Comparison of ENCODE assay signal across 8 cellular contexts in genomic region chr6:109483744-109484075, GRCh38. TPM values are rescaled to one million over a fixed set of nuclear protein-coding genes. Genes with fewer than 3 reads are reported as not detected.
DNase-seq lines count a peak whose midpoint lies in the region; ATAC-seq lines count a peak whose summit lies in the region.

No MANE protein-coding gene starts in this region.

- no peaks in the 10 kb centered on the region for H3K9me3 ChIP-seq in iPS-15b (ENCODE audit: control insufficient read depth, insufficient read depth, low read length)
- H3K9me3 ChIP-seq in subcutaneous abdominal adipose tissue (ENCODE audit: control insufficient read depth in 5 of 5, low read length in 5 of 5) = no peaks in the 10 kb centered on the region

- CTCF ChIA-PET in activated naive CD4-positive, alpha-beta T cell treated with anti-CD3 and anti-CD28 coated beads for 36 hours (lab: Charles Lee) = no interaction called here

- H3K4me3 Mint-ChIP-seq in activated naive CD4-positive, alpha-beta T cell treated with anti-CD3 and anti-CD28 coated beads for 36 hours = peak overlapping the region; percentile 69

- no peak overlapping the region for H3K27ac Mint-ChIP-seq in activated naive CD4-positive, alpha-beta T cell treated with anti-CD3 and anti-CD28 coated beads for 36 hours
- peak overlapping the region in 1 of 2 donors; percentile 72 for H3K27ac Mint-ChIP-seq in activated naive CD4-positive, alpha-beta T cell treated with anti-CD3 and anti-CD28 coated beads, Interleukin-2, amount 50 U/mL, for 72 hours

- H3K9me3 Mint-ChIP-seq in activated naive CD4-positive, alpha-beta T cell treated with anti-CD3 and anti-CD28 coated beads for 36 hours = no peaks in the 10 kb centered on the region
- no peaks in the 10 kb centered on the region for H3K9me3 Mint-ChIP-seq in activated naive CD4-positive, alpha-beta T cell treated with anti-CD3 and anti-CD28 coated beads, Interleukin-2, amount 50 U/mL, for 72 hours

- H3K27ac ChIP-seq in subcutaneous abdominal adipose tissue (ENCODE audit: low read depth, low read length) = no peak overlapping the region

- H3K9ac ChIP-seq in iPS-15b (ENCODE audit: low read depth, low read length) (no peak overlapping the region), subcutaneous abdominal adipose tissue (ENCODE audit: low read length in 5 of 5) (peak overlapping the region in 4 of 5 donors; percentile 16 to 74 (median 48))

- H3K36me3 ChIP-seq in iPS-15b (ENCODE audit: control insufficient read depth, insufficient read depth, low read length) (peaks cover 3% of the 10 kb centered on the region), subcutaneous abdominal adipose tissue (ENCODE audit: control insufficient read depth in 5 of 5, insufficient read depth in 5 of 5, low read length in 5 of 5) (peaks cover 0 to 15% (median 4%) of the 10 kb centered on the region in 5 donors)

- H3K27me3 Mint-ChIP-seq in activated naive CD4-positive, alpha-beta T cell treated with anti-CD3 and anti-CD28 coated beads for 36 hours (ENCODE audit: low read depth) = no peaks in the 10 kb centered on the region

- peaks cover 31% of the 10 kb centered on the region for H3K4me1 Mint-ChIP-seq in activated naive CD4-positive, alpha-beta T cell treated with anti-CD3 and anti-CD28 coated beads for 36 hours (ENCODE audit: low read depth)

- H3K27me3 ChIP-seq in iPS-15b (ENCODE audit: control insufficient read depth, insufficient read depth, low read length) = no peaks in the 10 kb centered on the region
- H3K27me3 ChIP-seq in subcutaneous abdominal adipose tissue (ENCODE audit: control insufficient read depth in 5 of 5, insufficient read depth in 4 of 5, low read length in 5 of 5) = no peaks in the 10 kb centered on the region

- DNase-seq in activated naive CD4-positive, alpha-beta T cell treated with anti-CD3 and anti-CD28 coated beads for 36 hours = no peak
- DNase-seq in activated naive CD4-positive, alpha-beta T cell treated with anti-CD3 and anti-CD28 coated beads, Interleukin-2, amount 50 U/mL, for 72 hours (ENCODE audit: low spot score in 2 of 2) = no peak
- DNase-seq in SW480 (ENCODE audit: low spot score) = peak; percentile 1
- no peak for DNase-seq in AG08395 (ENCODE audit: low spot score)
- no peak for DNase-seq in ecto neural progenitor cell (ENCODE audit: low spot score)

- H3K36me3 Mint-ChIP-seq in activated naive CD4-positive, alpha-beta T cell treated with anti-CD3 and anti-CD28 coated beads for 36 hours (ENCODE audit: low read depth) = peaks cover 22% of the 10 kb centered on the region
- peaks cover 31 to 33% of the 10 kb centered on the region in 2 donors for H3K36me3 Mint-ChIP-seq in activated naive CD4-positive, alpha-beta T cell treated with anti-CD3 and anti-CD28 coated beads, Interleukin-2, amount 50 U/mL, for 72 hours

- H3K4me1 ChIP-seq in iPS-15b (ENCODE audit: control insufficient read depth, insufficient read depth, low read length) = peaks cover 16% of the 10 kb centered on the region
- peaks cover 0 to 41% (median 37%) of the 10 kb centered on the region in 5 donors for H3K4me1 ChIP-seq in subcutaneous abdominal adipose tissue (ENCODE audit: control insufficient read depth in 5 of 5, insufficient read depth in 5 of 5, low read length in 5 of 5)

- intact Hi-C loops in activated naive CD4-positive, alpha-beta T cell treated with anti-CD3 and anti-CD28 coated beads for 36 hours (cut with micrococcal nuclease) = loop anchor here (1.0 to 5.0 kb wide), 10 partner anchors 28 to 1391 kb away; partner anchors contain the start of genes AK9, AMD1, CD164 and CDC40

- H3K4me3 ChIP-seq in iPS-15b (ENCODE audit: low read depth, low read length) (peak overlapping the region; percentile 67), subcutaneous abdominal adipose tissue (ENCODE audit: low read depth in 1 of 5, low read length in 5 of 5) (peak overlapping the region; percentile 63 to 82 (median 71))

- no peak for ATAC-seq in activated naive CD4-positive, alpha-beta T cell treated with anti-CD3 and anti-CD28 coated beads, Interleukin-2, amount 50 U/mL, for 72 hours
- no peak for ATAC-seq in HG02852 (IDR thresholded peaks at IDR 0.05; ENCODE audit: unreplicated experiment)

RNA-seq across cellular contexts. Expression of gene ZBTB24, which starts 0.7 kb away (rescaled TPM):
- 1 to 10 TPM; 6.9 to 7.4 TPM for total RNA-seq in activated naive CD4-positive, alpha-beta T cell treated with anti-CD3 and anti-CD28 coated beads for 36 hours
- 10 to 100 TPM; 10.8 to 11.5 TPM for total RNA-seq in activated naive CD4-positive, alpha-beta T cell treated with anti-CD3 and anti-CD28 coated beads, Interleukin-2, amount 50 U/mL, for 72 hours

RNA-seq across cellular contexts. Expression of gene MICAL1, which starts 28.1 kb away (rescaled TPM):
- 10 to 100 TPM; 20.4 to 22.9 TPM for total RNA-seq in activated naive CD4-positive, alpha-beta T cell treated with anti-CD3 and anti-CD28 coated beads for 36 hours
- 10 to 100 TPM; 32.9 to 45.7 TPM for total RNA-seq in activated naive CD4-positive, alpha-beta T cell treated with anti-CD3 and anti-CD28 coated beads, Interleukin-2, amount 50 U/mL, for 72 hours

RNA-seq across cellular contexts. Expression of gene SMPD2, which starts 43.2 kb away (rescaled TPM):
- 1 to 10 TPM; 9.4 to 9.7 TPM for total RNA-seq in activated naive CD4-positive, alpha-beta T cell treated with anti-CD3 and anti-CD28 coated beads for 36 hours
- 1 to 10 TPM; 7.6 to 9.8 TPM for total RNA-seq in activated naive CD4-positive, alpha-beta T cell treated with anti-CD3 and anti-CD28 coated beads, Interleukin-2, amount 50 U/mL, for 72 hours

RNA-seq across cellular contexts. Expression of gene PPIL6, which starts 43.3 kb away (rescaled TPM):
- total RNA-seq in activated naive CD4-positive, alpha-beta T cell treated with anti-CD3 and anti-CD28 coated beads for 36 hours = under 1 TPM in 1 of 2 experiments, not detected in 1; 0.19 TPM
- not detected for total RNA-seq in activated naive CD4-positive, alpha-beta T cell treated with anti-CD3 and anti-CD28 coated beads, Interleukin-2, amount 50 U/mL, for 72 hours
